Comparison of ENCODE assay signal across 21 cellular contexts in genomic region chr3:64047806-64048205, GRCh38. TPM values are rescaled to one million over a fixed set of nuclear protein-coding genes. Genes with fewer than 3 reads are reported as not detected.
DNase-seq lines count a peak whose midpoint lies in the region; ATAC-seq and TF ChIP-seq lines count a peak whose summit lies in the region.
"Had no signal": no experiment of that assay in that cellular context is flagged by ENCODE, and none has a peak within 500 bp of the region (broad histone marks: within the 10 kb centered on the region; RNA-seq: fewer than 3 reads in every experiment).

No MANE protein-coding gene starts in this region.

- no peak overlapping the region for H3K4me3 Mint-ChIP-seq in activated CD8-positive, alpha-beta T cell treated with anti-CD3 and anti-CD28 coated beads for 36 hours
- H3K4me3 Mint-ChIP-seq: stimulated activated effector memory CD8-positive, alpha-beta T cell treated with anti-CD3 and anti-CD28 coated beads, Interleukin-12 subunit alpha, Interleukin-12 subunit beta, amount 100 ng/mL, for 72 hours had no signal

- H3K14ac ChIP-seq in mesenchymal stem cell (ENCODE audit: low read length in 2 of 2) = no peak overlapping the region

- no peak overlapping the region for H2BK5ac ChIP-seq in mesenchymal stem cell (ENCODE audit: low read depth, low read length, poor library complexity, severe bottlenecking)

- no peaks in the 10 kb centered on the region for H3K9me3 ChIP-seq in SJSA1 (replicated peaks)
- no peaks in the 10 kb centered on the region for H3K9me3 ChIP-seq in neuron (ENCODE audit: low read length)
- H3K9me3 ChIP-seq in mesenchymal stem cell (ENCODE audit: control insufficient read depth, low read length) = no peaks in the 10 kb centered on the region
- H3K9me3 ChIP-seq: breast epithelium, gastrocnemius medialis, left ventricle myocardium inferior had no signal

- H2BK120ac ChIP-seq in mesenchymal stem cell (ENCODE audit: low read depth, low read length) = no peak overlapping the region

- H2AFZ ChIP-seq in neuron (ENCODE audit: low read depth, low read length) (peak overlapping the region; percentile 55), mesenchymal stem cell (ENCODE audit: low read depth, low read length) (no peak overlapping the region)

- no peak overlapping the region for H2BK12ac ChIP-seq in mesenchymal stem cell (ENCODE audit: low read length in 2 of 2)

- H3K4me1 Mint-ChIP-seq in activated CD8-positive, alpha-beta T cell treated with anti-CD3 and anti-CD28 coated beads for 36 hours (ENCODE audit: low read depth) = peaks cover 6% of the 10 kb centered on the region

- no peak for ATAC-seq in activated CD8-positive, alpha-beta T cell treated with anti-CD3 and anti-CD28 coated beads for 36 hours
- ATAC-seq: gastrocnemius medialis had no signal

- no peak overlapping the region for H3K23ac ChIP-seq in mesenchymal stem cell (ENCODE audit: low read length in 2 of 2)

- no peaks in the 10 kb centered on the region for H3K79me1 ChIP-seq in mesenchymal stem cell (replicated peaks; ENCODE audit: low read length, poor library complexity, severe bottlenecking)

- H3K9me3 Mint-ChIP-seq in activated CD8-positive, alpha-beta T cell treated with anti-CD3 and anti-CD28 coated beads for 36 hours = no peaks in the 10 kb centered on the region
- H3K9me3 Mint-ChIP-seq: stimulated activated effector memory CD8-positive, alpha-beta T cell treated with anti-CD3 and anti-CD28 coated beads, Interleukin-12 subunit alpha, Interleukin-12 subunit beta, amount 100 ng/mL, for 72 hours had no signal

- no peak overlapping the region for H4K91ac ChIP-seq in mesenchymal stem cell (ENCODE audit: low read length)

- no peak overlapping the region for H3K4ac ChIP-seq in mesenchymal stem cell (ENCODE audit: low read depth in 1 of 2, low read length in 2 of 2)

- H3K4me2 ChIP-seq in mesenchymal stem cell (ENCODE audit: low read length, poor library complexity, severe bottlenecking) = no peak overlapping the region

- H3K36me3 ChIP-seq in SJSA1 (no peaks in the 10 kb centered on the region), neuron (ENCODE audit: insufficient read depth, low read length) (no peaks in the 10 kb centered on the region), mesenchymal stem cell (ENCODE audit: control insufficient read depth in 1 of 2, insufficient read depth in 2 of 2, low read depth in 1 of 2, low read length in 2 of 2) (no peaks in the 10 kb centered on the region)
- H3K36me3 ChIP-seq: breast epithelium, gastrocnemius medialis, left ventricle myocardium inferior had no signal

- no peak overlapping the region for H3K27ac Mint-ChIP-seq in activated CD8-positive, alpha-beta T cell treated with anti-CD3 and anti-CD28 coated beads for 36 hours
- H3K27ac Mint-ChIP-seq: stimulated activated effector memory CD8-positive, alpha-beta T cell treated with anti-CD3 and anti-CD28 coated beads, Interleukin-12 subunit alpha, Interleukin-12 subunit beta, amount 100 ng/mL, for 72 hours had no signal

- intact Hi-C loops in activated CD8-positive, alpha-beta T cell treated with anti-CD3 and anti-CD28 coated beads for 36 hours (cut with micrococcal nuclease) = no loop called here
- intact Hi-C loops in posterior cingulate gyrus (cut with DNase I) = no loop called here

- CTCF ChIA-PET in activated CD8-positive, alpha-beta T cell treated with anti-CD3 and anti-CD28 coated beads for 36 hours (lab: Charles Lee) = interaction anchor here (1.4 kb wide), 1 partner anchor 24 kb away, joined by 3 read pairs; no protein-coding TSS in a partner anchor

- H3K4me3 ChIP-seq in SJSA1 (no peak overlapping the region), neuron (ENCODE audit: low read length) (peak overlapping the region; percentile 43), mesenchymal stem cell (ENCODE audit: insufficient read depth in 1 of 2, low read depth in 1 of 2, low read length in 2 of 2) (no peak overlapping the region)
- H3K4me3 ChIP-seq: breast epithelium, gastrocnemius medialis, left ventricle myocardium inferior had no signal

- no peak overlapping the region for H2BK15ac ChIP-seq in mesenchymal stem cell (ENCODE audit: low read depth, poor library complexity, severe bottlenecking)

- TF ChIP-seq CTCF in activated CD8-positive, alpha-beta T cell treated with anti-CD3 and anti-CD28 coated beads for 36 hours (IDR thresholded peaks at IDR 0.05) = no peak

- H3K27me3 ChIP-seq in SJSA1 (replicated peaks) (no peaks in the 10 kb centered on the region), neuron (ENCODE audit: insufficient read depth, low read length) (no peaks in the 10 kb centered on the region), mesenchymal stem cell (ENCODE audit: control insufficient read depth in 1 of 2, insufficient read depth in 1 of 2, low read length in 2 of 2) (peaks cover 0 to 9% of the 10 kb centered on the region in 2 experiments)
- H3K27me3 ChIP-seq: breast epithelium, gastrocnemius medialis had no signal

- no peaks in the 10 kb centered on the region for H3K36me3 Mint-ChIP-seq in activated CD8-positive, alpha-beta T cell treated with anti-CD3 and anti-CD28 coated beads for 36 hours (ENCODE audit: low read depth)
- H3K36me3 Mint-ChIP-seq: stimulated activated effector memory CD8-positive, alpha-beta T cell treated with anti-CD3 and anti-CD28 coated beads, Interleukin-12 subunit alpha, Interleukin-12 subunit beta, amount 100 ng/mL, for 72 hours had no signal

- no peak overlapping the region for H3K18ac ChIP-seq in mesenchymal stem cell (ENCODE audit: low read depth in 1 of 2, low read length in 2 of 2)

- POLR2A ChIA-PET in activated CD8-positive, alpha-beta T cell treated with anti-CD3 and anti-CD28 coated beads for 36 hours (lab: Charles Lee) = no interaction called here

- H2AK5ac ChIP-seq in mesenchymal stem cell (ENCODE audit: low read length, severe bottlenecking) = no peak overlapping the region

- WGBS in mesenchymal stem cell = 84% methylated on average over 7 of the region's 7 CpGs

- no peak overlapping the region for H4K8ac ChIP-seq in mesenchymal stem cell (ENCODE audit: low read length)

- H3K4me1 ChIP-seq in SJSA1 (replicated peaks) = peaks cover 48% of the 10 kb centered on the region
- H3K4me1 ChIP-seq in neuron (ENCODE audit: insufficient read depth, low read length) = peaks cover 34% of the 10 kb centered on the region
- no peaks in the 10 kb centered on the region for H3K4me1 ChIP-seq in mesenchymal stem cell (ENCODE audit: control insufficient read depth, insufficient read depth, low read depth, low read length)
- H3K4me1 ChIP-seq: breast epithelium, gastrocnemius medialis, left ventricle myocardium inferior had no signal

- peaks cover 27% of the 10 kb centered on the region for H3K27me3 Mint-ChIP-seq in activated CD8-positive, alpha-beta T cell treated with anti-CD3 and anti-CD28 coated beads for 36 hours

- DNase-seq in EH (ENCODE audit: low read depth) = peak; percentile 11
- DNase-seq in SJSA1 (ENCODE audit: low read depth in 1 of 2, low spot score in 2 of 2) = peak in 1 of 2 experiments; percentile 44
- peak; percentile 34 for DNase-seq in fibroblast of peridontal ligament (ENCODE audit: extremely low read depth)
- DNase-seq in activated CD8-positive, alpha-beta T cell treated with anti-CD3 and anti-CD28 coated beads for 36 hours = no peak
- no peak for DNase-seq in mesenchymal stem cell
- DNase-seq in SKM-1 treated with dmso at 0.1 percent for 144 hours (lab: John Stamatoyannopoulos, UW; ENCODE audit: unreplicated experiment) = no peak
- no peak for DNase-seq in posterior cingulate gyrus
- DNase-seq: activated CD4-positive, alpha-beta T cell treated with anti-CD3 and anti-CD28 coated beads for 1 hour; activated gamma-delta T cell; C1 segment of cervical spinal cord; effector memory CD4-positive, alpha-beta T cell; gastrocnemius medialis; left ventricle myocardium inferior; NCI-H2029; NCI-H226; NCI-H748 treated with DMSO at 0.1 percent for 48 hours; nucleus accumbens; retina had no signal

- H3K9ac ChIP-seq in mesenchymal stem cell (ENCODE audit: low read length) = no peak overlapping the region

- H3K27ac ChIP-seq in SJSA1 (peak overlapping the region; percentile 90), mesenchymal stem cell (ENCODE audit: low read length, poor library complexity, severe bottlenecking) (no peak overlapping the region)
- H3K27ac ChIP-seq: breast epithelium, gastrocnemius medialis, left ventricle myocardium inferior had no signal

RNA-seq across cellular contexts. Expression of gene PSMD6, which starts 24.5 kb away (rescaled TPM):
- 135 and 139 TPM in 2 replicates for total RNA-seq in SJSA1 (2014; rRNA removed; shearing (Covaris generic))
- 100 to 1,000 TPM; 110 to 113 TPM for total RNA-seq in activated CD8-positive, alpha-beta T cell treated with anti-CD3 and anti-CD28 coated beads for 36 hours
- polyA plus RNA-seq in mesenchymal stem cell (2013, experiment 1 of 2) = 110 TPM
- polyA plus RNA-seq in mesenchymal stem cell (2013, experiment 2 of 2) = 110 TPM

Comparison
In these comparisons a context has a peak if more than half of its experiments do, and no peak if none do; other contexts are left out.
1. DNase-seq: peak in EH (single experiment) and fibroblast of peridontal ligament (single experiment); none in activated CD8-positive, alpha-beta T cell treated with anti-CD3 and anti-CD28 coated beads for 36 hours (single experiment), mesenchymal stem cell (single experiment), SKM-1 treated with dmso at 0.1 percent for 144 hours (single experiment) and posterior cingulate gyrus (0 of 10).